33 cellular contexts compared by ENCODE assay signal in genomic region chr20:16500197-16500596, GRCh38.
"Had no signal": no experiment of that assay in that cellular context is flagged by ENCODE, and none has a peak within 500 bp of the region (broad histone marks: within the 10 kb centered on the region; RNA-seq: fewer than 3 reads in every experiment).

No MANE protein-coding gene starts in this region.

- H3K4me1 ChIP-seq: adrenal gland, ascending aorta, body of pancreas, breast epithelium had no signal

- H3K36me3 ChIP-seq: adrenal gland, brain microvascular endothelial cell had no signal

- H3K9me3 ChIP-seq: adrenal gland, ascending aorta, body of pancreas, breast epithelium had no signal

- H3K4me3 ChIP-seq: adrenal gland, ascending aorta, body of pancreas, breast epithelium, cardiac muscle cell had no signal

- H3K27me3 ChIP-seq: adrenal gland, ascending aorta, body of pancreas, brain microvascular endothelial cell, breast epithelium, cardiac muscle cell had no signal

- DNase-seq: activated effector memory CD4-positive, alpha-beta T cell treated with anti-CD3 and anti-CD28 coated beads, Interleukin-2, amount 50 U/mL, for 16 hours; activated effector memory CD4-positive, alpha-beta T cell treated with Interleukin-2 at 50 U/mL for 16 hours; activated gamma-delta T cell; activated gamma-delta T cell treated with Interleukin-2 at 50 U/mL for 16 hours; activated naive CD4-positive, alpha-beta T cell; activated naive CD4-positive, alpha-beta T cell treated with anti-CD3 and anti-CD28 coated beads for 36 hours; activated naive CD4-positive, alpha-beta T cell treated with anti-CD3 and anti-CD28 coated beads, Interleukin-2, amount 10 ng/mL, durations not matched to agents 7 days and 5 days; activated naive CD4-positive, alpha-beta T cell treated with anti-CD3 and anti-CD28 coated beads, Interleukin-2, amount 50 U/mL, for 16 hours; activated naive CD4-positive, alpha-beta T cell treated with Interleukin-2 at 50 U/mL for 16 hours; activated naive CD8-positive, alpha-beta T cell treated with anti-CD3 and anti-CD28 coated beads for 36 hours; activated naive CD8-positive, alpha-beta T cell treated with anti-CD3 and anti-CD28 coated beads, Interleukin-2, amount 10 ng/mL, durations not matched to agents 7 days and 5 days; activated naive CD8-positive, alpha-beta T cell treated with anti-CD3 and anti-CD28 coated beads, Interleukin-2, amount 50 U/mL, for 24 hours; activated T-cell treated with anti-CD3 and anti-CD28 coated beads, Interleukin-2, amount 50 U/mL, for 24 hours; activated T-cell treated with anti-CD3 and anti-CD28 coated beads, Interleukin-2, amount 50 U/mL, for 4 hours; activated T-cell treated with anti-CD3 and anti-CD28 coated beads, Interleukin-2, amount 50 U/mL, for 48 hours; activated T-cell treated with anti-CD3 and anti-CD28 coated beads, Interleukin-2, amount 50 U/mL, for 72 hours; adrenal gland; amniotic stem cell; amygdala; anterior cingulate cortex; aorta; body of pancreas; brain microvascular endothelial cell; caudate nucleus; central memory CD4-positive, alpha-beta T cell; cerebellar nuclear complex had no signal

- FAIRE-seq: astrocyte, bronchial epithelial cell had no signal

- H3K27ac ChIP-seq: adrenal gland, ascending aorta, body of pancreas, brain microvascular endothelial cell, breast epithelium, cardiac muscle cell had no signal

- ATAC-seq: activated naive CD4-positive, alpha-beta T cell treated with anti-CD3 and anti-CD28 coated beads, Interleukin-2, amount 50 U/mL, for 72 hours; activated naive CD8-positive, alpha-beta T cell treated with anti-CD3 and anti-CD28 coated beads, Interleukin-2, amount 50 U/mL, for 24 hours; activated T-cell treated with anti-CD3 and anti-CD28 coated beads, Interleukin-2, amount 50 U/mL, for 4 hours; activated T-cell treated with anti-CD3 and anti-CD28 coated beads, Interleukin-2, amount 50 U/mL, for 72 hours; activated T-helper 17 cell treated with anti-CD3 and anti-CD28 coated beads, Interleukin-2, amount 50 U/mL, for 72 hours; body of pancreas had no signal
